Comparison of ENCODE assay signal across 34 cellular contexts in genomic region chr15:94359716-94360115, GRCh38.
"Had no signal": no experiment of that assay in that cellular context is flagged by ENCODE, and none has a peak within 500 bp of the region (broad histone marks: within the 10 kb centered on the region; RNA-seq: fewer than 3 reads in every experiment).

No MANE protein-coding gene starts in this region.

- H3K4me1 Mint-ChIP-seq: central memory CD8-positive, alpha-beta T cell; T-cell had no signal

- H3K27me3 Mint-ChIP-seq: activated CD4-positive, alpha-beta memory T cell treated with anti-CD3 and anti-CD28 coated beads, Interleukin-2, amount 10 ng/mL, durations not matched to agents 7 days and 5 days; activated naive CD4-positive, alpha-beta T cell treated with anti-CD3 and anti-CD28 coated beads, Interleukin-2, amount 10 ng/mL, durations not matched to agents 7 days and 5 days; activated naive CD8-positive, alpha-beta T cell; activated T-cell treated with anti-CD3 and anti-CD28 coated beads, Interleukin-2, amount 50 U/mL, for 24 hours; central memory CD8-positive, alpha-beta T cell; T-cell; T-helper 17 cell had no signal

- ATAC-seq: PC-3, Right ventricle myocardium inferior, SK-N-SH treated with all-trans-retinoic acid at 6 μM for 48 hours, T-cell, T-helper 17 cell had no signal

- H3K36me3 Mint-ChIP-seq: activated naive CD4-positive, alpha-beta T cell treated with anti-CD3 and anti-CD28 coated beads, Interleukin-2, amount 10 ng/mL, durations not matched to agents 7 days and 5 days had no signal

- H3K36me3 ChIP-seq: ascending aorta, cardiac muscle cell, WERI-Rb-1 had no signal

- H3K27ac Mint-ChIP-seq: activated CD4-positive, alpha-beta memory T cell treated with anti-CD3 and anti-CD28 coated beads, Interleukin-2, amount 10 ng/mL, durations not matched to agents 7 days and 5 days; activated naive CD4-positive, alpha-beta T cell treated with anti-CD3 and anti-CD28 coated beads, Interleukin-2, amount 10 ng/mL, durations not matched to agents 7 days and 5 days; activated T-cell treated with anti-CD3 and anti-CD28 coated beads, Interleukin-2, amount 50 U/mL, for 24 hours; activated T-helper 1 cell treated with anti-CD3 and anti-CD28 coated beads, Interleukin-12 subunit alpha, Interleukin-12 subunit beta, Interleukin-2, Interleukin-4 antibody, amounts not matched to agents 30 ng/mL and 10 ng/mL and 1 ng/mL, durations not matched to agents 14 hours and 24 hours and 36 hours; T-cell; T-helper 17 cell had no signal

- H3K27ac ChIP-seq: ascending aorta, cardiac muscle cell, Peyer's patch, WERI-Rb-1 had no signal

- H3K4me3 Mint-ChIP-seq: activated CD4-positive, alpha-beta memory T cell treated with anti-CD3 and anti-CD28 coated beads, Interleukin-2, amount 10 ng/mL, durations not matched to agents 7 days and 5 days; activated naive CD4-positive, alpha-beta T cell treated with anti-CD3 and anti-CD28 coated beads, Interleukin-2, amount 10 ng/mL, durations not matched to agents 7 days and 5 days; activated naive CD8-positive, alpha-beta T cell; activated T-cell treated with anti-CD3 and anti-CD28 coated beads, Interleukin-2, amount 50 U/mL, for 24 hours; activated T-helper 1 cell treated with anti-CD3 and anti-CD28 coated beads, Interleukin-12 subunit alpha, Interleukin-12 subunit beta, Interleukin-2, Interleukin-4 antibody, amounts not matched to agents 30 ng/mL and 10 ng/mL and 1 ng/mL, durations not matched to agents 14 hours and 24 hours and 36 hours; central memory CD8-positive, alpha-beta T cell; T-cell; T-helper 17 cell had no signal

- H3K27me3 ChIP-seq: ascending aorta, cardiac muscle cell, Peyer's patch had no signal

- H3K4me1 ChIP-seq: ascending aorta, Peyer's patch had no signal

- H3K4me3 ChIP-seq: ascending aorta, cardiac muscle cell, Peyer's patch had no signal

- DNase-seq: activated CD4-positive, alpha-beta memory T cell treated with anti-CD3 and anti-CD28 coated beads, Interleukin-2, amount 10 ng/mL, durations not matched to agents 7 days and 5 days; activated CD4-positive, alpha-beta T cell treated with anti-CD3 and anti-CD28 coated beads for 1 hour; activated CD4-positive, alpha-beta T cell treated with anti-CD3 and anti-CD28 coated beads for 48 hours; activated CD4-positive, CD25-positive, alpha-beta regulatory T cell; activated effector memory CD4-positive, alpha-beta T cell treated with Interleukin-2 at 50 U/mL for 16 hours; activated naive CD4-positive, alpha-beta T cell treated with anti-CD3 and anti-CD28 coated beads, Interleukin-2, amount 10 ng/mL, durations not matched to agents 7 days and 5 days; activated T-cell treated with anti-CD3 and anti-CD28 coated beads, Interleukin-2, amount 50 U/mL, for 24 hours; amygdala; NCI-H1092 treated with DMSO at 0.1 percent for 48 hours; NCI-H1417; NCI-H146; NCI-H187; NCI-H2029 treated with DMSO at 0.1 percent for 48 hours; NCI-H2107; NCI-H2171; NCI-H510A; NCI-H526; NCI-H748 treated with DMSO at 0.1 percent for 48 hours; NK-92 treated with Interleukin-12 subunit alpha and Interleukin-12 subunit beta, amount 100 ng/mL, for 24 hours; PC-3; Peyer's patch; RPMI8226; SIG-M5; T-cell; T-helper 17 cell; T1000; WERI-Rb-1 had no signal

- H3K9me3 Mint-ChIP-seq: activated CD4-positive, alpha-beta memory T cell treated with anti-CD3 and anti-CD28 coated beads, Interleukin-2, amount 10 ng/mL, durations not matched to agents 7 days and 5 days; activated naive CD4-positive, alpha-beta T cell treated with anti-CD3 and anti-CD28 coated beads, Interleukin-2, amount 10 ng/mL, durations not matched to agents 7 days and 5 days; activated T-cell treated with anti-CD3 and anti-CD28 coated beads, Interleukin-2, amount 50 U/mL, for 24 hours; activated T-helper 1 cell treated with anti-CD3 and anti-CD28 coated beads, Interleukin-12 subunit alpha, Interleukin-12 subunit beta, Interleukin-2, Interleukin-4 antibody, amounts not matched to agents 30 ng/mL and 10 ng/mL and 1 ng/mL, durations not matched to agents 14 hours and 24 hours and 36 hours; central memory CD8-positive, alpha-beta T cell; T-cell had no signal

- H3K9me3 ChIP-seq: ascending aorta, Peyer's patch had no signal
